Comparison of ENCODE assay signal across 17 cellular contexts in genomic region chr4:148487181-148487580, GRCh38. TPM values are rescaled to one million over a fixed set of nuclear protein-coding genes. Genes with fewer than 3 reads are reported as not detected.
DNase-seq lines count a peak whose midpoint lies in the region; ATAC-seq lines count a peak whose summit lies in the region.
"Had no signal": no experiment of that assay in that cellular context is flagged by ENCODE, and none has a peak within 500 bp of the region (broad histone marks: within the 10 kb centered on the region; RNA-seq: fewer than 3 reads in every experiment).

No MANE protein-coding gene starts in this region.

- ATAC-seq in GM18498 (IDR thresholded peaks at IDR 0.05; ENCODE audit: unreplicated experiment) = no peak
- ATAC-seq: A549; CD8-positive, alpha-beta T cell; GM12878 had no signal

- H3K4me2 ChIP-seq in Karpas-422 (ENCODE audit: low read depth, low read length, poor library complexity, severe bottlenecking) = no peak overlapping the region
- H3K4me2 ChIP-seq: A549; BLaER1 treated with 17β-estradiol and CSF1 and Interleukin-3, amounts not matched to agents 10 nM and 100 nM had no signal

- H3K79me2 ChIP-seq in Karpas-422 (ENCODE audit: low read length) = no peaks in the 10 kb centered on the region

- no peaks in the 10 kb centered on the region for H3K27me3 ChIP-seq in Karpas-422 (ENCODE audit: low read length)
- H3K27me3 ChIP-seq: BLaER1 treated with 17β-estradiol and CSF1 and Interleukin-3, amounts not matched to agents 10 nM and 100 nM had no signal

- H3K9me2 ChIP-seq in Karpas-422 (replicated peaks; ENCODE audit: insufficient read depth, low read length) = no peaks in the 10 kb centered on the region

- no peak overlapping the region for H3K9ac ChIP-seq in Karpas-422 (ENCODE audit: low read length)
- H3K9ac ChIP-seq: BLaER1 treated with 17β-estradiol and CSF1 and Interleukin-3, amounts not matched to agents 10 nM and 100 nM had no signal

- no peak overlapping the region for H3K27ac ChIP-seq in Karpas-422 (ENCODE audit: low read length)
- H3K27ac ChIP-seq: A549; BLaER1 treated with 17β-estradiol and CSF1 and Interleukin-3, amounts not matched to agents 10 nM and 100 nM; C4-2B had no signal

- no peaks in the 10 kb centered on the region for H4K20me1 ChIP-seq in Karpas-422 (ENCODE audit: insufficient read depth, low read depth, low read length)
- H4K20me1 ChIP-seq: BLaER1 treated with 17β-estradiol and CSF1 and Interleukin-3, amounts not matched to agents 10 nM and 100 nM had no signal

- no peaks in the 10 kb centered on the region for H3K36me3 ChIP-seq in Karpas-422 (ENCODE audit: insufficient read depth, low read length)
- H3K36me3 ChIP-seq: BLaER1 treated with 17β-estradiol and CSF1 and Interleukin-3, amounts not matched to agents 10 nM and 100 nM had no signal

- H3K4me3 ChIP-seq in Karpas-422 (ENCODE audit: low read length) = no peak overlapping the region
- H3K4me3 ChIP-seq: A549; BLaER1 treated with 17β-estradiol and CSF1 and Interleukin-3, amounts not matched to agents 10 nM and 100 nM; GM12878 had no signal

- no peaks in the 10 kb centered on the region for H3K9me3 ChIP-seq in Karpas-422 (ENCODE audit: low read length)
- H3K9me3 ChIP-seq: A549, Caco-2 had no signal

- no peak overlapping the region for H2AFZ ChIP-seq in Karpas-422 (ENCODE audit: low read length)

- H3K4me1 ChIP-seq in Karpas-422 (ENCODE audit: low read length) = no peaks in the 10 kb centered on the region
- H3K4me1 ChIP-seq: A549; BLaER1 treated with 17β-estradiol and CSF1 and Interleukin-3, amounts not matched to agents 10 nM and 100 nM; Caco-2 had no signal

- DNase-seq in H4 (ENCODE audit: low spot score) (peak; percentile 7), Karpas-422 (peak; percentile 17), foreskin melanocyte (no peak), pons (ENCODE audit: low spot score) (no peak)
- DNase-seq: 8988T; Caco-2; Calu3; CD4-positive, alpha-beta T cell; CD8-positive, alpha-beta T cell; DMS79 treated with DMSO at 0.1 percent for 48 hours; GDM1 had no signal

RNA-seq across cellular contexts. Expression of gene NR3C2, which starts 45.0 kb away (rescaled TPM):
- 1.2 and 1.9 TPM in 2 replicates for total RNA-seq in H4 (2014; rRNA removed; shearing (Covaris generic))
- 0.18 and 1.6 TPM in 2 replicates for total RNA-seq in Karpas-422 (2014; rRNA removed; shearing (Covaris generic); ENCODE audit: low replicate concordance)
- total RNA-seq: G401 had no signal

Comparison
In these comparisons a context has a peak if more than half of its experiments do, and no peak if none do; other contexts are left out.
1. DNase-seq: peak in H4 (single experiment) and Karpas-422 (single experiment); none in foreskin melanocyte (single experiment) and pons (single experiment).